ENCODE assay signal across 14 cellular contexts in genomic region chrX:23900220-23900797, GRCh38. TPM values are rescaled to one million over a fixed set of nuclear protein-coding genes. Genes with fewer than 3 reads are reported as not detected.
DNase-seq lines count a peak whose midpoint lies in the region; FAIRE-seq and TF ChIP-seq lines count a peak whose summit lies in the region.
"Had no signal": no experiment of that assay in that cellular context is flagged by ENCODE, and none has a peak within 500 bp of the region (broad histone marks: within the 10 kb centered on the region; RNA-seq: fewer than 3 reads in every experiment).

No MANE protein-coding gene starts in this region.

- H3K36me3 Mint-ChIP-seq in mesothelial cell of epicardium = peaks cover 3% of the 10 kb centered on the region
- H3K36me3 Mint-ChIP-seq: activated naive CD4-positive, alpha-beta T cell treated with anti-CD3 and anti-CD28 coated beads, Interleukin-2, amount 50 U/mL, for 24 hours had no signal

- H3K36me3 ChIP-seq in mammary epithelial cell (ENCODE audit: insufficient read depth, low read length) = no peaks in the 10 kb centered on the region
- H3K36me3 ChIP-seq in MM.1S (replicated peaks; ENCODE audit: insufficient read depth, low read length) = no peaks in the 10 kb centered on the region

- H4K20me1 ChIP-seq in mammary epithelial cell (ENCODE audit: insufficient read depth, low read length) (no peaks in the 10 kb centered on the region), MM.1S (ENCODE audit: insufficient read depth, low read length) (no peaks in the 10 kb centered on the region)

- H3K79me2 ChIP-seq in mammary epithelial cell (ENCODE audit: insufficient read depth, low read length) = no peaks in the 10 kb centered on the region
- H3K79me2 ChIP-seq in MM.1S (ENCODE audit: low read length) = peaks cover 18% of the 10 kb centered on the region

- no peak overlapping the region for H2AFZ ChIP-seq in mammary epithelial cell (ENCODE audit: low read depth, low read length)
- H2AFZ ChIP-seq in MM.1S (ENCODE audit: low read length) = no peak overlapping the region

- H3K9me3 ChIP-seq in mammary epithelial cell (replicated peaks; ENCODE audit: insufficient read depth, low read length) (no peaks in the 10 kb centered on the region), MM.1S (replicated peaks; ENCODE audit: insufficient read depth, low read length) (no peaks in the 10 kb centered on the region)

- H3K4me1 ChIP-seq in mammary epithelial cell (ENCODE audit: insufficient read depth, low read length) (peaks cover 44% of the 10 kb centered on the region), MM.1S (ENCODE audit: low read length) (peaks cover 12% of the 10 kb centered on the region; the same call in 1 of the 2 replicates)

- H3K27ac ChIP-seq in mammary epithelial cell (ENCODE audit: insufficient read depth, low read depth, low read length) (peak overlapping the region; percentile 87), MM.1S (ENCODE audit: low read length) (no peak overlapping the region)

- H3K4me2 ChIP-seq in mammary epithelial cell (ENCODE audit: insufficient read depth, low read depth, low read length) (peak overlapping the region; percentile 54), MM.1S (ENCODE audit: low read depth, low read length) (no peak overlapping the region)

- peak overlapping the region; percentile 66 for H3K27ac Mint-ChIP-seq in mesothelial cell of epicardium
- H3K27ac Mint-ChIP-seq: activated CD8-positive, alpha-beta T cell treated with anti-CD3 and anti-CD28 coated beads, Interleukin-2, amount 10 ng/mL, durations not matched to agents 7 days and 5 days; activated naive CD4-positive, alpha-beta T cell treated with anti-CD3 and anti-CD28 coated beads, Interleukin-2, amount 50 U/mL, for 24 hours; T-helper 1 cell treated with Interleukin-12 subunit alpha and Interleukin-12 subunit beta and Interleukin-4 antibody, amounts not matched to agents 30 μg/mL and 1 μg/mL, for 36 hours had no signal

- H3K4me3 ChIP-seq in mammary epithelial cell (replicated peaks in 1 of 3; ENCODE audit: insufficient read depth in 1 of 3, low read depth in 2 of 3, low read length in 3 of 3) (peak overlapping the region in 1 of 3 experiments; percentile 4), MM.1S (ENCODE audit: low read length) (no peak overlapping the region)

- peaks cover 29% of the 10 kb centered on the region for H3K4me1 Mint-ChIP-seq in mesothelial cell of epicardium

- BruUV-seq in mammary epithelial cell (replicated peaks; lab: Mats Ljungman, UMichigan) = no TSS peak

- TF ChIP-seq CTCF in mammary epithelial cell (conservative IDR thresholded peaks at IDR 0.05 in 1 of 2, IDR thresholded peaks at IDR 0.05 in 1 of 2; ENCODE audit: extremely low read depth in 1 of 2, insufficient read depth in 1 of 2, low read depth in 1 of 2, low read length in 2 of 2) = no peak
- TF ChIP-seq CTCF in mesothelial cell of epicardium (IDR thresholded peaks at IDR 0.05; ENCODE audit: unreplicated experiment) = no peak
- no peak for TF ChIP-seq CTCF in MM.1S (IDR thresholded peaks at IDR 0.05; ENCODE audit: low read length)
- no peak for TF ChIP-seq CTCF in D721Med (IDR thresholded peaks at IDR 0.05; ENCODE audit: insufficient read depth, missing control alignments)

- dilution Hi-C loops in mammary epithelial cell (cut with HindIII; ENCODE audit: low sequenced_read_pairs) = loop anchor here (5.0 to 25.0 kb wide), 2 partner anchors 108 to 188 kb away; no protein-coding TSS in a partner anchor

- H3K9me3 Mint-ChIP-seq in mesothelial cell of epicardium = no peaks in the 10 kb centered on the region
- H3K9me3 Mint-ChIP-seq: activated naive CD4-positive, alpha-beta T cell treated with anti-CD3 and anti-CD28 coated beads, Interleukin-2, amount 50 U/mL, for 24 hours; T-helper 1 cell treated with Interleukin-12 subunit alpha and Interleukin-12 subunit beta and Interleukin-4 antibody, amounts not matched to agents 30 μg/mL and 1 μg/mL, for 36 hours had no signal

- no peaks in the 10 kb centered on the region for H3K27me3 ChIP-seq in mammary epithelial cell (ENCODE audit: insufficient read depth, low read length)
- no peaks in the 10 kb centered on the region for H3K27me3 ChIP-seq in MM.1S (replicated peaks; ENCODE audit: insufficient read depth, low read length)

- peak overlapping the region; percentile 61 for H3K9ac ChIP-seq in mammary epithelial cell (ENCODE audit: insufficient read depth, low read length)
- no peak overlapping the region for H3K9ac ChIP-seq in MM.1S (ENCODE audit: low read length)

- H3F3A ChIP-seq in MM.1S (ENCODE audit: insufficient read depth, low read length) = no peaks in the 10 kb centered on the region

- DNase-seq in A172 (ENCODE audit: low spot score) (peak; percentile 37), HTR-8/SVneo (ENCODE audit: insufficient read length, low spot score) (no peak), mammary epithelial cell (peak; percentile 53), mesothelial cell of epicardium (ENCODE audit: low spot score in 2 of 2, unreplicated experiment in 2 of 2) (no peak), MM.1S (no peak), SIG-M5 treated with dmso at 0.1 percent for 504 hours (lab: John Stamatoyannopoulos, UW; ENCODE audit: unreplicated experiment) (no peak), D721Med (ENCODE audit: insufficient read length, low spot score) (no peak), NCI-H187 treated with DMSO at 0.1 percent for 48 hours (lab: John Stamatoyannopoulos, UW) (no peak)
- DNase-seq: hypothalamus had no signal

- H3K9me2 ChIP-seq in MM.1S (replicated peaks; ENCODE audit: insufficient read depth, low read length) = no peaks in the 10 kb centered on the region

- intact Hi-C loops in mammary epithelial cell (cut with micrococcal nuclease) = loop anchor here (5.0 kb wide), 3 partner anchors 498 to 1763 kb away; no protein-coding TSS in a partner anchor

- peak; percentile 91 for FAIRE-seq in HTR-8/SVneo (lab: Jason Lieb, UNC)
- FAIRE-seq in D721Med (lab: Jason Lieb, UNC) = no peak

- in situ Hi-C loops in mammary epithelial cell (cut with MboI; ENCODE audit: low sequenced_read_pairs in 2 of 2) = loop anchor here (5.0 to 10.0 kb wide), 4 partner anchors 118 to 208 kb away; partner anchors contain the start of gene SAT1 (in 1 of the 2)

- 44% methylated on average over 12 of the region's 12 CpGs for WGBS in mammary epithelial cell (ENCODE audit: low coverage, missing lambda C conversion rate)

- H3K27me3 Mint-ChIP-seq in mesothelial cell of epicardium (ENCODE audit: low read depth) = no peaks in the 10 kb centered on the region
- H3K27me3 Mint-ChIP-seq: activated naive CD4-positive, alpha-beta T cell treated with anti-CD3 and anti-CD28 coated beads, Interleukin-2, amount 50 U/mL, for 24 hours had no signal

- H3K4me3 Mint-ChIP-seq in mesothelial cell of epicardium = no peak overlapping the region
- H3K4me3 Mint-ChIP-seq: activated CD8-positive, alpha-beta T cell treated with anti-CD3 and anti-CD28 coated beads, Interleukin-2, amount 10 ng/mL, durations not matched to agents 7 days and 5 days; activated naive CD4-positive, alpha-beta T cell treated with anti-CD3 and anti-CD28 coated beads, Interleukin-2, amount 50 U/mL, for 24 hours; T-helper 1 cell treated with Interleukin-12 subunit alpha and Interleukin-12 subunit beta and Interleukin-4 antibody, amounts not matched to agents 30 μg/mL and 1 μg/mL, for 36 hours had no signal

- CTCF ChIA-PET in mammary epithelial cell (lab: Charles Lee; ENCODE audit: low non-redundant PET) = interaction anchor here (0.6 kb wide), 1 partner anchor 81 kb away, joined by 5 read pairs; no protein-coding TSS in a partner anchor

RNA-seq across cellular contexts. Expression of gene APOO, which starts 7.4 kb away (rescaled TPM):
- 64.7 and 84.7 TPM in 2 replicates for total RNA-seq in A172 (2014; rRNA removed; shearing (Covaris generic))
- total RNA-seq in mammary epithelial cell (10 to 100 TPM in 1 of 2 donors, 1 to 10 TPM in 1; 7.2 to 37.9 TPM), mesothelial cell of epicardium (45.2 to 55.7 TPM (median 50.5 TPM) in 3 replicates)
- 16.0 TPM for polyA plus RNA-seq in mammary epithelial cell
- polyA minus RNA-seq in mammary epithelial cell = 24.3 TPM

RNA-seq across cellular contexts. Expression of gene CXorf58, which starts 7.5 kb away (rescaled TPM):
- total RNA-seq in A172 (2014; rRNA removed; shearing (Covaris generic)) = 0.19 TPM in 1 of 2 replicates, not detected in the other
- under 1 TPM in 1 of 2 donors, not detected in 1; 0.17 TPM for total RNA-seq in mammary epithelial cell
- 0.07 TPM for polyA plus RNA-seq in mammary epithelial cell
- not detected for polyA minus RNA-seq in mammary epithelial cell
- total RNA-seq in mesothelial cell of epicardium = 0.13 TPM in 1 of 3 replicates, not detected in the others
- total RNA-seq: dermis microvascular lymphatic vessel endothelial cell, myocyte had no signal

Comparison
In these comparisons a context has a peak if more than half of its experiments do, and no peak if none do; other contexts are left out.
1. DNase-seq: peak in A172 (single experiment) and mammary epithelial cell (single experiment); none in HTR-8/SVneo (single experiment), mesothelial cell of epicardium (0 of 2), MM.1S (single experiment), SIG-M5 treated with dmso at 0.1 percent for 504 hours (single experiment), D721Med (single experiment) and NCI-H187 treated with DMSO at 0.1 percent for 48 hours (single experiment).